Comparison of ENCODE assay signal across 14 cellular contexts in genomic region chr10:21811245-21811585, GRCh38.
"Had no signal": no experiment of that assay in that cellular context is flagged by ENCODE, and none has a peak within 500 bp of the region (broad histone marks: within the 10 kb centered on the region; RNA-seq: fewer than 3 reads in every experiment).

No MANE protein-coding gene starts in this region.

- ATAC-seq: activated CD8-positive, alpha-beta memory T cell treated with anti-CD3 and anti-CD28 coated beads, Interleukin-2, amount 10 ng/mL, durations not matched to agents 7 days and 5 days; activated T-cell treated with anti-CD3 and anti-CD28 coated beads, Interleukin-2, amount 50 U/mL, for 4 hours; left lung; stimulated activated naive CD8-positive, alpha-beta T cell treated with anti-CD3 and anti-CD28 coated beads, Interleukin-15, amount 100 ng/mL, for 72 hours; upper lobe of right lung had no signal

- DNase-seq: activated CD4-positive, alpha-beta T cell treated with anti-CD3 and anti-CD28 coated beads, Interleukin-2, amount 50 U/mL, for 48 hours; activated CD4-positive, CD25-positive, alpha-beta regulatory T cell treated with anti-CD3 and anti-CD28 coated beads, Interleukin-2, amount 50 U/mL, for 72 hours; activated CD8-positive, alpha-beta memory T cell treated with anti-CD3 and anti-CD28 coated beads, Interleukin-2, amount 10 ng/mL, durations not matched to agents 7 days and 5 days; activated gamma-delta T cell; activated T-cell treated with anti-CD3 and anti-CD28 coated beads, Interleukin-2, amount 50 U/mL, for 4 hours; anterior cingulate cortex; effector CD4-positive, alpha-beta T cell; left lung; sigmoid colon; stimulated activated CD4-positive, alpha-beta T cell treated with anti-CD3 and anti-CD28 coated beads, Interleukin-4, amount 100 ng/mL, for 24 hours; stimulated activated naive CD8-positive, alpha-beta T cell treated with anti-CD3 and anti-CD28 coated beads, Interleukin-15, amount 100 ng/mL, for 72 hours; T-helper 9 cell; testis; upper lobe of right lung had no signal
